Comparison of ENCODE assay signal across 19 cellular contexts in the genomic region with DNA sequence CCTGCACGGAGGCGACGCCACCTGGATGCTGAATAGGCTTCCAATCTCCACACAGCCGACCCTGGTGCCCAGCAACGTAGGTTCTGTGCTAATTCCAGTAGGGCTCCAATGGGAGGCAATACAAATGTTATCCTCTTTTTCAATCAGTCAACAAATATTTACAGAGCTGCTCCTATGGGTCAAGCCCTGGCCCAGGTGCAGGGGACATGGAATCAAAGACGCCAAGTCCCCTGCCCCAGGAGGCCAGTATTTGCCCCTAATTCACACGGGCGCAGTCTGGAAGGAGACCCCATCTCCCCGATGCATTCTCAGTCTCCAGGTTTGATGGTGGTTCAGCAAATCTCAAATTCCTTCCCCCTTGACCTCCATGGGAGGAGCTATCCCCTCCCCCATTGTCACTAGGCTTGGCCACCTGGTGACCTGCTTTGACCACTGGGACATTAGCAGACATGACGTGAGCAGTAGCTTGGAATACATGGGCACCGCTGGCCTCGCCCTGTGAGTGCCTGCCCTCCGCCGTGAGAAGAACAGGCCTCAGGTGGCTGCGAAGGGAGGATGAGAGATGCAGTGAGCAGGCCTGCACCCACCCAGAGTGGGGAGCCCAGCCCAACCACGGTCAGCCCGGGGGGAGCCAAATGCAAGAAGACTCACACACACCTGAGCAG. TPM values are rescaled to one million over a fixed set of nuclear protein-coding genes. Genes with fewer than 3 reads are reported as not detected.
"Had no signal": no experiment of that assay in that cellular context is flagged by ENCODE, and none has a peak within 500 bp of the region (broad histone marks: within the 10 kb centered on the region; RNA-seq: fewer than 3 reads in every experiment).

No MANE protein-coding gene starts in this region.

RNA-seq across cellular contexts. Expression of a gene that starts 3.7 kb away (rescaled TPM):
- total RNA-seq: dermis blood vessel endothelial cell; endothelial cell of umbilical vein; epithelial cell of proximal tubule; esophagus muscularis mucosa; fibroblast of lung; foreskin keratinocyte; gastroesophageal sphincter; kidney; mammary epithelial cell; naive thymus-derived CD4-positive, alpha-beta T cell; omental fat pad; pancreas; posterior vena cava; sciatic nerve; stomach; subcutaneous adipose tissue; temporal lobe; thyroid gland; urinary bladder had no signal
- polyA plus RNA-seq: endothelial cell of umbilical vein; fibroblast of lung; foreskin keratinocyte; mammary epithelial cell; naive thymus-derived CD4-positive, alpha-beta T cell; stomach; urinary bladder had no signal
